8 cellular contexts compared by ENCODE assay signal in the genomic region with DNA sequence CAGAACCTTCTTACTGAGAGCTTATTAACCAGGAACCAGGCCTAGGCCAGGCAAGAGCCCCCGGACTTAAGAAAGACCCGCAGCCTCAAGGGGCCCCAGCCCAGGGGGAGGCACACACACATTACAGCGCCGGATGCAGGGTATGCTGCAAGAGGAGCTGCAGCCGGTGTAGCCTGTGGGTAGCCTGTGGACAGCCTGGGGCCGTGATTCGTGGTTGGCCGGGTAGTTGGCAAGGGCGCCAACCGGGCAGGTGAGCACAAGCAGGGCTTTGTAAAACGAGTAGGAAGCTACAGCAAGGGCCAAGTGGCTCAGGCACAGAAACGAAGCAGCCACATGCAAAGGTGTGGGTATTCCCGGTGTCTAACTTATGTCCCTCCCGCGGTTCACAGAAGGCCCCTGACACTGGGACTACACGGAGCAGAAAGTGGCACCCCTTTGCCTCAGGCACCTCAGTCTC. TPM values are rescaled to one million over a fixed set of nuclear protein-coding genes. Genes with fewer than 3 reads are reported as not detected.
DNase-seq lines count a peak whose midpoint lies in the region; ATAC-seq, FAIRE-seq and TF ChIP-seq lines count a peak whose summit lies in the region.

No MANE protein-coding gene starts in this region.

- H3K27me3 ChIP-seq in A673 (replicated peaks; ENCODE audit: insufficient read depth, low read depth, low read length, poor library complexity) (no peaks in the 10 kb centered on the region), keratinocyte (ENCODE audit: control insufficient read depth, extremely low read depth, insufficient read depth, low read length) (no peaks in the 10 kb centered on the region), upper lobe of left lung (no peaks in the 10 kb centered on the region)

- dilution Hi-C loops in keratinocyte (cut with MboI; ENCODE audit: extremely low pct_ligation_motif_present, low sequenced_read_pairs), result no loop called here

- no peaks in the 10 kb centered on the region for H4K20me1 ChIP-seq in keratinocyte (ENCODE audit: control insufficient read depth, extremely low read depth, insufficient read depth, low read length)

- no peaks in the 10 kb centered on the region for H3K9me1 ChIP-seq in keratinocyte (ENCODE audit: control insufficient read depth, extremely low read depth, insufficient read depth, low read length)

- no peaks in the 10 kb centered on the region for H3K27me3 Mint-ChIP-seq in activated CD8-positive, alpha-beta T cell treated with anti-CD3 and anti-CD28 coated beads, Interleukin-2, amount 10 ng/mL, durations not matched to agents 7 days and 5 days (ENCODE audit: low read depth)

- ATAC-seq in HG03139 (IDR thresholded peaks at IDR 0.05; ENCODE audit: unreplicated experiment) (peak; percentile 10), upper lobe of left lung (ENCODE audit: low FRiP score in 2 of 2) (peak in 1 of 2 donors; percentile 1)
- ATAC-seq in activated CD8-positive, alpha-beta T cell treated with anti-CD3 and anti-CD28 coated beads, Interleukin-2, amount 10 ng/mL, durations not matched to agents 7 days and 5 days, result no peak

- H3K36me3 ChIP-seq in A673 (ENCODE audit: insufficient read depth, low read length, poor library complexity, severe bottlenecking), result no peaks in the 10 kb centered on the region
- peaks cover 4 to 13% of the 10 kb centered on the region in 2 experiments for H3K36me3 ChIP-seq in keratinocyte (ENCODE audit: control insufficient read depth in 2 of 2, extremely low read depth in 1 of 2, insufficient read depth in 2 of 2, low read length in 2 of 2)
- peaks cover 0 to 16% (median 7%) of the 10 kb centered on the region in 4 donors for H3K36me3 ChIP-seq in upper lobe of left lung

- 43 to 56% methylated on average over 8 to 16 of the region's 16 CpGs for WGBS in upper lobe of left lung, 2 donors

- peak overlapping the region; percentile 63 for H3K4me2 ChIP-seq in keratinocyte (ENCODE audit: control insufficient read depth, extremely low read depth, insufficient read depth, low read depth, low read length)

- H3K4me1 ChIP-seq in A673 (ENCODE audit: insufficient read depth, low read length, poor library complexity, severe bottlenecking) (peaks cover 14% of the 10 kb centered on the region), keratinocyte (ENCODE audit: control insufficient read depth, extremely low read depth, insufficient read depth, low read length) (peaks cover 11% of the 10 kb centered on the region), upper lobe of left lung (peaks cover 12 to 18% (median 14%) of the 10 kb centered on the region in 4 donors)

- TF ChIP-seq POLR2A in upper lobe of left lung (IDR thresholded peaks at IDR 0.05), result no peak

- TF ChIP-seq EP300 in upper lobe of left lung (IDR thresholded peaks at IDR 0.05), result no peak

- H3K27ac ChIP-seq in A673 (ENCODE audit: low read depth, low read length, poor library complexity, severe bottlenecking) (peak overlapping the region; percentile 87), keratinocyte (ENCODE audit: control insufficient read depth, insufficient read depth, low read length) (peak overlapping the region; percentile 42), upper lobe of left lung (peak overlapping the region in 2 of 4 donors; percentile 60 to 77)

- peak overlapping the region; percentile 55 for H3K4me3 Mint-ChIP-seq in activated CD8-positive, alpha-beta T cell treated with anti-CD3 and anti-CD28 coated beads, Interleukin-2, amount 10 ng/mL, durations not matched to agents 7 days and 5 days

- H2AFZ ChIP-seq in keratinocyte (ENCODE audit: control insufficient read depth, low read length), result peak overlapping the region; percentile 47

- POLR2A ChIA-PET in A673 (lab: Charles Lee; ENCODE audit: low non-redundant PET), result no interaction called here
- POLR2A ChIA-PET in activated CD8-positive, alpha-beta T cell treated with anti-CD3 and anti-CD28 coated beads, Interleukin-2, amount 10 ng/mL, durations not matched to agents 7 days and 5 days (lab: Charles Lee), result no interaction called here

- CTCF ChIA-PET in A673 (lab: Charles Lee), result no interaction called here
- CTCF ChIA-PET in activated CD8-positive, alpha-beta T cell treated with anti-CD3 and anti-CD28 coated beads, Interleukin-2, amount 10 ng/mL, durations not matched to agents 7 days and 5 days (lab: Charles Lee), result no interaction called here

- peaks cover 18% of the 10 kb centered on the region for H3K36me3 Mint-ChIP-seq in activated CD8-positive, alpha-beta T cell treated with anti-CD3 and anti-CD28 coated beads, Interleukin-2, amount 10 ng/mL, durations not matched to agents 7 days and 5 days (ENCODE audit: low read depth)

- no peak for DNase-seq in A673 (ENCODE audit: low spot score)
- peak; percentile 61 for DNase-seq in GM13977 (ENCODE audit: low spot score)
- DNase-seq in activated CD8-positive, alpha-beta T cell treated with anti-CD3 and anti-CD28 coated beads, Interleukin-2, amount 10 ng/mL, durations not matched to agents 7 days and 5 days, result peak; percentile 25
- peak; percentile 40 for DNase-seq in keratinocyte (ENCODE audit: low read depth, low spot score)
- DNase-seq in upper lobe of left lung, result peak; percentile 53 to 60
- no peak for DNase-seq in NOMO-1 (lab: John Stamatoyannopoulos, UW; ENCODE audit: unreplicated experiment in 2 of 2)
- DNase-seq in GM03348 (ENCODE audit: low spot score), result no peak

- intact Hi-C loops in A673 (cut with micrococcal nuclease; ENCODE audit: unreplicated experiment), result no loop called here

- H3K4me1 Mint-ChIP-seq in activated CD8-positive, alpha-beta T cell treated with anti-CD3 and anti-CD28 coated beads, Interleukin-2, amount 10 ng/mL, durations not matched to agents 7 days and 5 days (ENCODE audit: low read depth), result peaks cover 5% of the 10 kb centered on the region

- no peaks in the 10 kb centered on the region for H3K79me2 ChIP-seq in keratinocyte (ENCODE audit: control insufficient read depth, insufficient read depth, low read length)

- peak overlapping the region; percentile 67 for H3K9ac ChIP-seq in keratinocyte (ENCODE audit: control insufficient read depth, extremely low read depth, insufficient read depth, low read length)

- TF ChIP-seq CTCF in A673 (conservative IDR thresholded peaks at IDR 0.05; ENCODE audit: low read depth, low read length), result no peak
- no peak for TF ChIP-seq CTCF in GM13977 (IDR thresholded peaks at IDR 0.05; ENCODE audit: extremely low read depth, insufficient read depth, missing control alignments)
- no peak for TF ChIP-seq CTCF in keratinocyte (optimal IDR thresholded peaks at IDR 0.05 in 1 of 3, IDR thresholded peaks at IDR 0.05 in 1 of 3, conservative IDR thresholded peaks at IDR 0.05 in 1 of 3; ENCODE audit: extremely low read depth in 1 of 3, insufficient read depth in 2 of 3, low read length in 3 of 3)
- no peak for TF ChIP-seq CTCF in upper lobe of left lung (IDR thresholded peaks at IDR 0.05)

- peak; percentile 95 for FAIRE-seq in keratinocyte (lab: Jason Lieb, UNC)

- no peaks in the 10 kb centered on the region for H3K9me3 ChIP-seq in A673 (ENCODE audit: low read depth, low read length, poor library complexity, severe bottlenecking)
- peaks cover under 1% of the 10 kb centered on the region for H3K9me3 ChIP-seq in keratinocyte (ENCODE audit: control insufficient read depth, low read depth, low read length)
- H3K9me3 ChIP-seq in upper lobe of left lung, result no peaks in the 10 kb centered on the region

- BruUV-seq in A673 (replicated peaks; lab: Mats Ljungman, UMichigan), result no TSS peak

- in situ Hi-C loops in GM13977 (cut with MboI; ENCODE audit: low pct_unique_long_range_greater_than_20kb, low sequenced_read_pairs, unreplicated experiment), result no loop called here

- no peaks in the 10 kb centered on the region for H3K9me3 Mint-ChIP-seq in activated CD8-positive, alpha-beta T cell treated with anti-CD3 and anti-CD28 coated beads, Interleukin-2, amount 10 ng/mL, durations not matched to agents 7 days and 5 days (ENCODE audit: insufficient read depth)

- H3K27ac Mint-ChIP-seq in activated CD8-positive, alpha-beta T cell treated with anti-CD3 and anti-CD28 coated beads, Interleukin-2, amount 10 ng/mL, durations not matched to agents 7 days and 5 days, result no peak overlapping the region

- H3K4me3 ChIP-seq in A673 (ENCODE audit: low read depth, low read length, poor library complexity, severe bottlenecking) (peak overlapping the region; percentile 49), keratinocyte (ENCODE audit: control insufficient read depth in 2 of 3, extremely low read depth in 1 of 3, insufficient read depth in 2 of 3, low read depth in 1 of 3, low read length in 3 of 3) (peak overlapping the region in 1 of 3 experiments; percentile 37), upper lobe of left lung (peak overlapping the region; percentile 43 to 74 (median 63))

RNA-seq across cellular contexts. Expression of gene KIAA1614, which starts 40.6 kb away (rescaled TPM):
- 0.67 and 0.94 TPM in 2 replicates for total RNA-seq in A673 (2021)
- total RNA-seq in activated CD8-positive, alpha-beta T cell treated with anti-CD3 and anti-CD28 coated beads, Interleukin-2, amount 10 ng/mL, durations not matched to agents 7 days and 5 days, result under 1 TPM; 0.13 to 0.21 TPM
- polyA plus RNA-seq in keratinocyte, result 0.03 to 0.12 TPM (median 0.06 TPM) in 3 replicates
- not detected for polyA plus RNA-seq in keratinocyte (2011; ENCODE audit: low read depth)
- polyA plus RNA-seq in keratinocyte (2011; cell fraction: cytosol; rRNA removed), result 0.05 and 0.06 TPM in 2 replicates
- 0.22 and 0.37 TPM in 2 replicates for polyA plus RNA-seq in keratinocyte (2011; cell fraction: nucleus; rRNA removed)
- polyA plus RNA-seq in keratinocyte (2012; ENCODE audit: low replicate concordance), result 0.18 and 0.48 TPM in 2 replicates
- polyA minus RNA-seq in keratinocyte, result 0.03 to 0.07 TPM in 2 of 3 replicates, not detected in the other
- polyA minus RNA-seq in keratinocyte (2011; cell fraction: cytosol; rRNA and poly(A)+ RNA removed), result not detected
- polyA minus RNA-seq in keratinocyte (2011; cell fraction: nucleus; rRNA and poly(A)+ RNA removed), result 0.23 and 0.42 TPM in 2 replicates
- 10 to 100 TPM in 1 of 6 donors, 1 to 10 TPM in 4, under 1 TPM in 1; 0.79 to 11.9 (median 4.4) TPM for total RNA-seq in upper lobe of left lung

Comparison
In these comparisons a context has a peak if more than half of its experiments do, and no peak if none do; other contexts are left out.
1. DNase-seq: peak in GM13977 (single experiment), activated CD8-positive, alpha-beta T cell treated with anti-CD3 and anti-CD28 coated beads, Interleukin-2, amount 10 ng/mL, durations not matched to agents 7 days and 5 days (single experiment), keratinocyte (single experiment) and upper lobe of left lung (2 of 2); none in A673 (single experiment), NOMO-1 (0 of 2) and GM03348 (single experiment).